Comparison of ENCODE assay signal across 27 cellular contexts in the genomic region with DNA sequence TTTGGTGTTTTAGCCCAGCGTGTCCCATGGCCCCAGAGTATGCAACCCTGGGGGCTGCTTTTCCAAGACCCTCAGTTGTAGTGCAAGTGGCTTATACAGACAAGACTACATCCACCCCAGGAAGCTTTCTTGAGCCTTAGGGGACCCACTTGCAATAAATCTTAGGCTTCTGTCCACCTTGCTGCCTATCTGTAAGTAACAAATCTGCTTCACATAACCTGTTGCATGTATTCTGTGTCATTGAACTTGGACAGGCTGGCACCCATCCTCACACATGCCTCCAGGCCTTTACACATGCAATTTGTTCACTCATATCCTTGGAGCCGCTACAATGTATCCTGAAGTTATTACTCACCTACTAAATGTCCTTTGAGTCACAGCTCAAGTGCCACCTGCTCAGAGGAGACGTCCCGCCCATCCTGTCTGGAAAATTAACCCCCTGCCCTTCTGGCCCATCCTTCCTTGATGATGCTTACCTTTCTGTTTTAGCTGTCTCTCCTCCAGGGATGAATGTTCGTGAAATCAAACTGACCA.
"Had no signal": no experiment of that assay in that cellular context is flagged by ENCODE, and none has a peak within 500 bp of the region (broad histone marks: within the 10 kb centered on the region; RNA-seq: fewer than 3 reads in every experiment).

No MANE protein-coding gene starts in this region.

- DNase-seq: hypothalamus; immature natural killer cell; kidney; left ventricle myocardium inferior; mesendoderm; naive B cell; natural killer cell; nephron progenitor cell; ovary; right lobe of liver; stimulated activated CD4-positive, alpha-beta T cell treated with anti-CD3 and anti-CD28 coated beads, Interleukin-1b, Interleukin-23, amount 100 ng/mL, for 48 hours; stimulated activated CD4-positive, alpha-beta T cell treated with anti-CD3 and anti-CD28 coated beads, Interleukin-2, amount 100 ng/mL, for 48 hours; stimulated activated CD4-positive, alpha-beta T cell treated with anti-CD3 and anti-CD28 coated beads, Interleukin-4, amount 100 ng/mL, for 4 hours; stimulated activated CD8-positive, alpha-beta memory T cell treated with anti-CD3 and anti-CD28 coated beads, Interleukin-4, amount 100 ng/mL, for 48 hours; stimulated activated naive CD4-positive, alpha-beta T cell treated with Interleukin-2 at 50 U/mL for 16 hours; stomach; testis; thyroid gland; transverse colon; upper lobe of left lung had no signal

- H3K27me3 ChIP-seq: neural progenitor cell, ovary, right atrium auricular region, right lobe of liver, testis, thyroid gland, transverse colon, upper lobe of left lung, vagina had no signal

- H3K27ac ChIP-seq: left ventricle myocardium inferior, neural progenitor cell, ovary, right atrium auricular region, right lobe of liver, stomach, testis, thyroid gland, transverse colon, upper lobe of left lung, vagina had no signal

- H3K4me3 ChIP-seq: left ventricle myocardium inferior, lung, neural progenitor cell, ovary, right atrium auricular region, right lobe of liver, smooth muscle cell, stomach, testis, thyroid gland, transverse colon, upper lobe of left lung, vagina had no signal

- FAIRE-seq: islet of Langerhans, kidney had no signal

- H3K4me1 ChIP-seq: left ventricle myocardium inferior, neural progenitor cell, right atrium auricular region, right lobe of liver, stomach, testis, thyroid gland, transverse colon, upper lobe of left lung, vagina had no signal

- H3K9me3 ChIP-seq: ovary, right atrium auricular region, right lobe of liver, testis, thyroid gland, transverse colon, vagina had no signal

- ATAC-seq: natural killer cell; right lobe of liver; stimulated activated memory B cell treated with anti-CD40 and anti-IgM and Interleukin-4, amounts not matched to agents 10 μg/mL and 1 μg/mL and 100 μg/mL, for 72 hours had no signal

- H3K36me3 ChIP-seq: left ventricle myocardium inferior, neural progenitor cell, ovary, right atrium auricular region, right lobe of liver, stomach, thyroid gland, transverse colon, upper lobe of left lung, vagina had no signal
